ENCODE assay signal across 21 cellular contexts in genomic region chr17:13864551-13864950, GRCh38.
DNase-seq lines count a peak whose midpoint lies in the region; ATAC-seq and TF ChIP-seq lines count a peak whose summit lies in the region.
"Had no signal": no experiment of that assay in that cellular context is flagged by ENCODE, and none has a peak within 500 bp of the region (broad histone marks: within the 10 kb centered on the region; RNA-seq: fewer than 3 reads in every experiment).

No MANE protein-coding gene starts in this region.

- no peaks in the 10 kb centered on the region for H3K79me2 ChIP-seq in hepatocyte
- H3K79me2 ChIP-seq: parathyroid adenoma had no signal

- H3K27ac ChIP-seq in hepatocyte: no peak overlapping the region
- H3K27ac ChIP-seq: heart right ventricle, parathyroid adenoma, RWPE1 had no signal

- H3K4me3 ChIP-seq in MG63 (no peak overlapping the region), cardiac fibroblast (replicated peaks in 1 of 2; ENCODE audit: low read depth in 2 of 2, low read length in 2 of 2) (no peak overlapping the region), hepatocyte (no peak overlapping the region)
- H3K4me3 ChIP-seq: heart right ventricle had no signal

- no peak overlapping the region for H2AFZ ChIP-seq in hepatocyte
- H2AFZ ChIP-seq: parathyroid adenoma had no signal

- H3K27ac Mint-ChIP-seq in stimulated activated memory B cell treated with anti-CD40 and anti-IgM and Interleukin-4, amounts not matched to agents 10 μg/mL and 1 μg/mL and 100 μg/mL, for 72 hours: no peak overlapping the region
- H3K27ac Mint-ChIP-seq: activated naive CD4-positive, alpha-beta T cell treated with anti-CD3 and anti-CD28 coated beads for 36 hours; stimulated activated naive CD8-positive, alpha-beta T cell treated with anti-CD3 and anti-CD28 coated beads, Interleukin-15, amount 100 ng/mL, for 72 hours; T-helper 1 cell treated with Interleukin-12 subunit alpha and Interleukin-12 subunit beta and Interleukin-4 antibody, amounts not matched to agents 30 μg/mL and 1 μg/mL, for 36 hours had no signal

- 84% methylated on average over 3 of the region's 3 CpGs for WGBS in hepatocyte (ENCODE audit: low lambda C conversion rate, missing lambda C conversion rate)

- DNase-seq in EH (ENCODE audit: low read depth) (peak; percentile 72), MG63 (peak; percentile 30), cardiac fibroblast (ENCODE audit: low read depth in 2 of 2) (peak; percentile 54 to 57), myocyte (ENCODE audit: low read depth) (peak; percentile 61), hepatocyte (ENCODE audit: low spot score) (no peak), NCI-H1105 (lab: John Stamatoyannopoulos, UW) (no peak)
- DNase-seq: activated CD4-positive, CD25-positive, alpha-beta regulatory T cell treated with anti-CD3 and anti-CD28 coated beads, Interleukin-2, amount 50 U/mL, for 72 hours; activated CD8-positive, alpha-beta memory T cell treated with anti-CD3 and anti-CD28 coated beads, Interleukin-2, amount 50 U/mL, for 4 hours; activated naive CD4-positive, alpha-beta T cell treated with anti-CD3 and anti-CD28 coated beads for 36 hours; heart right ventricle; Kasumi-1; kidney glomerular epithelial cell; NCI-H2029 treated with DMSO at 0.1 percent for 48 hours; NCI-H510A treated with DMSO at 0.1 percent for 48 hours; small intestine; stimulated activated naive CD8-positive, alpha-beta T cell treated with anti-CD3 and anti-CD28 coated beads, Interleukin-15, amount 100 ng/mL, for 72 hours had no signal

- H3K36me3 ChIP-seq in MG63: no peaks in the 10 kb centered on the region
- H3K36me3 ChIP-seq in hepatocyte (replicated peaks; ENCODE audit: insufficient read depth, low read depth): no peaks in the 10 kb centered on the region
- H3K36me3 ChIP-seq: heart right ventricle had no signal

- no peaks in the 10 kb centered on the region for H3K9me2 ChIP-seq in hepatocyte (replicated peaks; ENCODE audit: insufficient read depth)

- no peaks in the 10 kb centered on the region for H3K4me1 ChIP-seq in hepatocyte (ENCODE audit: insufficient read depth)
- H3K4me1 ChIP-seq: parathyroid adenoma had no signal

- no peaks in the 10 kb centered on the region for H3K27me3 Mint-ChIP-seq in stimulated activated memory B cell treated with anti-CD40 and anti-IgM and Interleukin-4, amounts not matched to agents 10 μg/mL and 1 μg/mL and 100 μg/mL, for 72 hours
- H3K27me3 Mint-ChIP-seq: stimulated activated naive CD8-positive, alpha-beta T cell treated with anti-CD3 and anti-CD28 coated beads, Interleukin-15, amount 100 ng/mL, for 72 hours had no signal

- H3K36me3 Mint-ChIP-seq in stimulated activated memory B cell treated with anti-CD40 and anti-IgM and Interleukin-4, amounts not matched to agents 10 μg/mL and 1 μg/mL and 100 μg/mL, for 72 hours: peaks cover 11% of the 10 kb centered on the region

- H3K27me3 ChIP-seq in MG63 (no peaks in the 10 kb centered on the region), hepatocyte (no peaks in the 10 kb centered on the region)
- H3K27me3 ChIP-seq: heart right ventricle had no signal

- peaks cover 20% of the 10 kb centered on the region for H3K4me1 Mint-ChIP-seq in stimulated activated memory B cell treated with anti-CD40 and anti-IgM and Interleukin-4, amounts not matched to agents 10 μg/mL and 1 μg/mL and 100 μg/mL, for 72 hours
- H3K4me1 Mint-ChIP-seq: stimulated activated naive CD8-positive, alpha-beta T cell treated with anti-CD3 and anti-CD28 coated beads, Interleukin-15, amount 100 ng/mL, for 72 hours had no signal

- no peak overlapping the region for H3K4me2 ChIP-seq in hepatocyte

- peaks cover 9% of the 10 kb centered on the region for H3K9me3 Mint-ChIP-seq in stimulated activated memory B cell treated with anti-CD40 and anti-IgM and Interleukin-4, amounts not matched to agents 10 μg/mL and 1 μg/mL and 100 μg/mL, for 72 hours
- H3K9me3 Mint-ChIP-seq: activated naive CD4-positive, alpha-beta T cell treated with anti-CD3 and anti-CD28 coated beads for 36 hours had no signal

- ATAC-seq in HG03039 (IDR thresholded peaks at IDR 0.05; ENCODE audit: unreplicated experiment): no peak
- ATAC-seq in stimulated activated memory B cell treated with anti-CD40 and anti-IgM and Interleukin-4, amounts not matched to agents 10 μg/mL and 1 μg/mL and 100 μg/mL, for 72 hours: no peak
- ATAC-seq: stimulated activated naive CD8-positive, alpha-beta T cell treated with anti-CD3 and anti-CD28 coated beads, Interleukin-15, amount 100 ng/mL, for 72 hours had no signal

- H3K9me3 ChIP-seq in MG63 (no peaks in the 10 kb centered on the region), hepatocyte (ENCODE audit: low read depth) (no peaks in the 10 kb centered on the region)

- TF ChIP-seq CTCF in cardiac fibroblast (IDR thresholded peaks at IDR 0.05; ENCODE audit: low read depth, low read length) (no peak), hepatocyte (IDR thresholded peaks at IDR 0.05; ENCODE audit: poor library complexity) (no peak)

- no peaks in the 10 kb centered on the region for H4K20me1 ChIP-seq in hepatocyte (ENCODE audit: insufficient read depth, poor library complexity, severe bottlenecking)

- no peak overlapping the region for H3K4me3 Mint-ChIP-seq in stimulated activated memory B cell treated with anti-CD40 and anti-IgM and Interleukin-4, amounts not matched to agents 10 μg/mL and 1 μg/mL and 100 μg/mL, for 72 hours
- H3K4me3 Mint-ChIP-seq: activated naive CD4-positive, alpha-beta T cell treated with anti-CD3 and anti-CD28 coated beads for 36 hours; stimulated activated naive CD8-positive, alpha-beta T cell treated with anti-CD3 and anti-CD28 coated beads, Interleukin-15, amount 100 ng/mL, for 72 hours; T-helper 1 cell treated with Interleukin-12 subunit alpha and Interleukin-12 subunit beta and Interleukin-4 antibody, amounts not matched to agents 30 μg/mL and 1 μg/mL, for 36 hours had no signal

Comparison
In these comparisons a context has a peak if more than half of its experiments do, and no peak if none do; other contexts are left out.
1. DNase-seq: peak in EH (single experiment), MG63 (single experiment), cardiac fibroblast (2 of 2) and myocyte (single experiment); none in hepatocyte (single experiment) and NCI-H1105 (single experiment).